1 cellular context compared by ENCODE assay signal in genomic region chr12:7787574-7788315, GRCh38.
TF ChIP-seq lines count a peak whose summit lies in the region.

No MANE protein-coding gene starts in this region.

TF ChIP-seq in H1, 55 proteins besides CTCF, POLR2A, EP300 and RAD21:
- TF ChIP-seq TAF1 (IDR thresholded peaks at IDR 0.05; ENCODE audit: low read depth, low read length) (0 out of 2 replicates have a peak, but pooled peaks have one; percentile 28), SP1 (IDR thresholded peaks at IDR 0.05; ENCODE audit: low read depth, low read length) (peak; percentile 76), FOSL1 (IDR thresholded peaks at IDR 0.05; ENCODE audit: insufficient read depth, low read depth, low read length) (no peak), KDM5A (IDR thresholded peaks at IDR 0.05; ENCODE audit: low read length) (no peak), POU5F1 (IDR thresholded peaks at IDR 0.05; ENCODE audit: low read depth, low read length) (0 out of 2 replicates have a peak, but pooled peaks have one; percentile 33), SP2 (IDR thresholded peaks at IDR 0.05; ENCODE audit: low read length) (no peak), ASH2L (IDR thresholded peaks at IDR 0.05; ENCODE audit: low read length) (peak; percentile 45)
